10 cellular contexts compared by ENCODE assay signal in the genomic region with DNA sequence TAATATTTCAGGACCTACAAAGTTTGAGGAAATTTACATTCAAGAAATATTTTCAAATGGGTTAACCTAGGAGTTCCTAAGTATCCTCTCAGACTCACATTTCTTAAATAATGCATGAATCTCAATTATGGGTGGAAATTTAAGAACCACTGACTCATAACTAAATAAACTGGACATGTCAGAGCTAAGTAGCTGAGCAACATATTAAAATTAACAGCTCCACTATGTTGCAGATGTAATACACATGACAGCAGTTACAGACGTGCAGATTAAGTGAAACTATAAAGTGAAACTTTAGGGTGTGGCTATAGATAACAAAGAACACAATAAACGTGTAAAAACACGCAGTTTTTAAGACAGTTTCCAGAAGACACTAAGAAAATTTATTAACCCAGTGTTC. TPM values are rescaled to one million over a fixed set of nuclear protein-coding genes. Genes with fewer than 3 reads are reported as not detected.
DNase-seq lines count a peak whose midpoint lies in the region; ATAC-seq, FAIRE-seq and TF ChIP-seq lines count a peak whose summit lies in the region.
"Had no signal": no experiment of that assay in that cellular context is flagged by ENCODE, and none has a peak within 500 bp of the region (broad histone marks: within the 10 kb centered on the region; RNA-seq: fewer than 3 reads in every experiment).

No MANE protein-coding gene starts in this region.

- intact Hi-C loops in psoas muscle (cut with DNase I), result no loop called here

- ATAC-seq in HG03442 (IDR thresholded peaks at IDR 0.05; ENCODE audit: unreplicated experiment) (peak; percentile 41), psoas muscle (peak in 3 of 4 donors; percentile 54 to 64 (median 61)), HG02885 (IDR thresholded peaks at IDR 0.05; ENCODE audit: poor library complexity, unreplicated experiment) (no peak), GM18505 (IDR thresholded peaks at IDR 0.05; ENCODE audit: unreplicated experiment) (no peak)

- FAIRE-seq in GM12891 (lab: Jason Lieb, UNC), result peak; percentile 78
- FAIRE-seq: D721Med had no signal

- no peaks in the 10 kb centered on the region for H3K36me3 ChIP-seq in psoas muscle (ENCODE audit: insufficient read depth in 1 of 2, low read depth in 1 of 2)

- no peak for DNase-seq in GM12891 (ENCODE audit: insufficient read length, low spot score)
- DNase-seq in choroid plexus epithelial cell (ENCODE audit: low read depth), result peak; percentile 43
- no peak for DNase-seq in psoas muscle
- DNase-seq in H4 (ENCODE audit: low spot score), result no peak
- DNase-seq in amniotic stem cell (lab: John Stamatoyannopoulos, UW), result no peak
- DNase-seq: stimulated activated CD8-positive, alpha-beta memory T cell treated with anti-CD3 and anti-CD28 coated beads, Interleukin-4, amount 100 ng/mL, for 48 hours had no signal

- no peaks in the 10 kb centered on the region for H3K9me3 ChIP-seq in psoas muscle

- TF ChIP-seq CTCF in choroid plexus epithelial cell (conservative IDR thresholded peaks at IDR 0.05; ENCODE audit: low read depth, low read length), result no peak
- no peak for TF ChIP-seq CTCF in psoas muscle (IDR thresholded peaks at IDR 0.05)

- H3K4me3 ChIP-seq in choroid plexus epithelial cell (ENCODE audit: low read depth, low read length) (no peak overlapping the region), psoas muscle (no peak overlapping the region)

- 32 to 39% (median 38%) methylated on average over 3 of the region's 3 CpGs for WGBS in psoas muscle, 3 donors

- H3K4me1 ChIP-seq in psoas muscle, result peaks cover 48% of the 10 kb centered on the region

- TF ChIP-seq POLR2A in GM12891 (IDR thresholded peaks at IDR 0.05; ENCODE audit: low read depth, low read length), result no peak
- no peak for TF ChIP-seq POLR2A in GM18505 (IDR thresholded peaks at IDR 0.05; ENCODE audit: borderline replicate concordance, extremely low read depth, insufficient read depth, insufficient read length)

- H3K27ac ChIP-seq in psoas muscle, result peak overlapping the region; percentile 74

- H3K27me3 ChIP-seq in psoas muscle (ENCODE audit: insufficient read depth in 3 of 3, low read length in 2 of 3), result no peaks in the 10 kb centered on the region

TF ChIP-seq in GM12891, 5 proteins besides CTCF, POLR2A, EP300 and RAD21:
- TF ChIP-seq POLR2AphosphoS5 (IDR thresholded peaks at IDR 0.05; ENCODE audit: low read depth, low read length) (no peak), TAF1 (IDR thresholded peaks at IDR 0.05; ENCODE audit: low read depth, low read length) (no peak), POU2F2 (IDR thresholded peaks at IDR 0.05; ENCODE audit: low read depth, low read length) (no peak), PAX5 (IDR thresholded peaks at IDR 0.05; ENCODE audit: insufficient read depth, low read length, severe bottlenecking) (no peak), SPI1 (IDR thresholded peaks at IDR 0.05; ENCODE audit: low read depth, low read length) (no peak)

RNA-seq across cellular contexts. Expression of a gene that starts 25.5 kb away (rescaled TPM):
- 18.7 TPM for polyA plus RNA-seq in GM12891 (2012; ENCODE audit: low read depth, missing spikeins)
- 10 to 100 TPM; 10.7 to 16.9 (median 12.4) TPM for total RNA-seq in psoas muscle
- polyA plus RNA-seq in psoas muscle, result 10 to 100 TPM in 1 of 3 donors, 1 to 10 TPM in 2; 6.2 to 11.0 (median 8.3) TPM
- 7.0 and 7.3 TPM in 2 replicates for total RNA-seq in H4 (2014; rRNA removed; shearing (Covaris generic))

Comparison
In these comparisons a context has a peak if more than half of its experiments do, and no peak if none do; other contexts are left out.
1. ATAC-seq: peak in HG03442 (single experiment) and psoas muscle (3 of 4); none in HG02885 (single experiment) and GM18505 (single experiment).